1 cellular context compared by ENCODE assay signal in genomic region chr20:872855-873520, GRCh38.
TF ChIP-seq lines count a peak whose summit lies in the region.

No MANE protein-coding gene starts in this region.

TF ChIP-seq in WTC11, 78 proteins besides CTCF, POLR2A, EP300 and RAD21:
- no peak for TF ChIP-seq MLX (CRISPR knock-in tag; IDR thresholded peaks at IDR 0.05)
- TF ChIP-seq ATF2 (CRISPR knock-in tag; IDR thresholded peaks at IDR 0.05; ENCODE audit: borderline replicate concordance, low read depth), result no peak
- no peak for TF ChIP-seq NR3C1 (CRISPR knock-in tag; conservative IDR thresholded peaks at IDR 0.05; ENCODE audit: low read depth)
- no peak for TF ChIP-seq NFE2L1 (CRISPR knock-in tag; IDR thresholded peaks at IDR 0.05)
- TF ChIP-seq SOX15 (CRISPR knock-in tag; IDR thresholded peaks at IDR 0.05), result no peak
- no peak for TF ChIP-seq NR1H2 (CRISPR knock-in tag; IDR thresholded peaks at IDR 0.05)
- no peak for TF ChIP-seq GRHL2 (CRISPR knock-in tag; IDR thresholded peaks at IDR 0.05; ENCODE audit: insufficient replicate concordance, severe bottlenecking)
- no peak for TF ChIP-seq ATF6 (CRISPR knock-in tag; IDR thresholded peaks at IDR 0.05)
- TF ChIP-seq, protein P1, sequence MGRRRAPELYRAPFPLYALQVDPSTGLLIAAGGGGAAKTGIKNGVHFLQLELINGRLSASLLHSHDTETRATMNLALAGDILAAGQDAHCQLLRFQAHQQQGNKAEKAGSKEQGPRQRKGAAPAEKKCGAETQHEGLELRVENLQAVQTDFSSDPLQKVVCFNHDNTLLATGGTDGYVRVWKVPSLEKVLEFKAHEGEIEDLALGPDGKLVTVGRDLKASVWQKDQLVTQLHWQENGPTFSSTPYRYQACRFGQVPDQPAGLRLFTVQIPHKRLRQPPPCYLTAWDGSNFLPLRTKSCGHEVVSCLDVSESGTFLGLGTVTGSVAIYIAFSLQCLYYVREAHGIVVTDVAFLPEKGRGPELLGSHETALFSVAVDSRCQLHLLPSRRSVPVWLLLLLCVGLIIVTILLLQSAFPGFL (CRISPR knock-in tag; IDR thresholded peaks at IDR 0.05; ENCODE audit: borderline replicate concordance), result no peak
- no peak for TF ChIP-seq PRRX2 (CRISPR knock-in tag; IDR thresholded peaks at IDR 0.05)
- no peak for TF ChIP-seq ZNF121 (CRISPR knock-in tag; IDR thresholded peaks at IDR 0.05)
- no peak for TF ChIP-seq ERG (CRISPR knock-in tag; IDR thresholded peaks at IDR 0.05)
- TF ChIP-seq AFF4 (CRISPR knock-in tag; IDR thresholded peaks at IDR 0.05; ENCODE audit: borderline replicate concordance), result no peak
